1 cellular context compared by ENCODE assay signal in the genomic region with DNA sequence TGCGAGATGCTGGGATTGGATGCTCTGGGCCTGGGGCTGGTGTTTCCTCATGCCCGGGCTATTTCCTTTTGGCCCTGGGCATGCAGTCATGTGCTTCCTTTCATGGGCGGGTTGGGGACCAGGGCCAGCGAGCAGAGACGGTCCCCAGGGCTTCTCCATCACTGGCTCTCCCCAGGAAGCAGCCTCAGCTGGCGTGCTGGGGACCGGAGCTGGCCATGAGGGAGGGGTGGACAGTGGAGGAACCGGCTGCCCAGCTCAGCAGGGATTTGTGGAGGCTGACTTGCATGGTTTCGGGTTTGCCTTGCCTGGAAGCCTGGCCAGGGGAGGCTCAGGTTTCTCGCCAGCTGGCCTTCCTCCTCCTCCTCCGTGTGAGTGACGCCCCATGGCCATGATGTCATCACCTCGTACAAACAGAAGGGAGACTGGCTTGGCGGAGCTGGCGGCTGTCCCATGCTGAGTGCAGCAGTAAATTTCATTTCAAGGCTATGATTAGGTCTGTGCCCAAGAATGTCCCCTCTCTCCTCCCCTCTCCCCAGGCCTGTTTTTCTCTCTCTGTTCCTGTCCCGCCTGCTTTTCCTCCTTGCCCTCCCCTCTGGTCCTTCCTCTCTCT.
A peak's percentile ranks its signal among the peaks of the same experiment; 100 is the strongest.
TF ChIP-seq lines count a peak whose summit lies in the region.

No MANE protein-coding gene starts in this region.

TF ChIP-seq in HepG2, 621 proteins besides CTCF, POLR2A, EP300 and RAD21 (continued from another document and continues in another):
- TF ChIP-seq, protein P1, sequence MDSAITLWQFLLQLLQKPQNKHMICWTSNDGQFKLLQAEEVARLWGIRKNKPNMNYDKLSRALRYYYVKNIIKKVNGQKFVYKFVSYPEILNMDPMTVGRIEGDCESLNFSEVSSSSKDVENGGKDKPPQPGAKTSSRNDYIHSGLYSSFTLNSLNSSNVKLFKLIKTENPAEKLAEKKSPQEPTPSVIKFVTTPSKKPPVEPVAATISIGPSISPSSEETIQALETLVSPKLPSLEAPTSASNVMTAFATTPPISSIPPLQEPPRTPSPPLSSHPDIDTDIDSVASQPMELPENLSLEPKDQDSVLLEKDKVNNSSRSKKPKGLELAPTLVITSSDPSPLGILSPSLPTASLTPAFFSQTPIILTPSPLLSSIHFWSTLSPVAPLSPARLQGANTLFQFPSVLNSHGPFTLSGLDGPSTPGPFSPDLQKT (CRISPR knock-in tag; IDR thresholded peaks at IDR 0.05; ENCODE audit: borderline replicate concordance) = no peak
- TF ChIP-seq SOX13 (IDR thresholded peaks at IDR 0.05) (no peak), SOX13 (CRISPR knock-in tag; conservative IDR thresholded peaks at IDR 0.05 in 1 of 2, IDR thresholded peaks at IDR 0.05 in 1 of 2) (peak in 1 of 2 experiments; percentile 13; a peak in 1 of 4 replicates), CAMTA2 (CRISPR knock-in tag; IDR thresholded peaks at IDR 0.05; ENCODE audit: borderline replicate concordance) (0 out of 2 replicates have a peak, but pooled peaks have one; percentile 83), SMAD3 (CRISPR knock-in tag; IDR thresholded peaks at IDR 0.05) (peak; percentile 23; the same call in 1 of the 2 replicates), ZNF225 (CRISPR knock-in tag; IDR thresholded peaks at IDR 0.05) (no peak), TBX3 (IDR thresholded peaks at IDR 0.05; ENCODE audit: borderline replicate concordance) (no peak), NFIB (CRISPR knock-in tag; IDR thresholded peaks at IDR 0.05; ENCODE audit: borderline replicate concordance) (no peak), ZBTB21 (CRISPR knock-in tag; IDR thresholded peaks at IDR 0.05) (peak; percentile 95), FOSL2 (CRISPR knock-in tag; IDR thresholded peaks at IDR 0.05) (peak; percentile 69), NCOR1 (IDR thresholded peaks at IDR 0.05; ENCODE audit: borderline replicate concordance, low read length) (no peak), MAZ (IDR thresholded peaks at IDR 0.05; ENCODE audit: borderline replicate concordance, low read depth, low read length) (no peak), MAZ (CRISPR knock-in tag; IDR thresholded peaks at IDR 0.05; ENCODE audit: low read depth) (peak; percentile 27; the same call in 1 of the 2 replicates), ATF7 (IDR thresholded peaks at IDR 0.05) (peak; percentile 93), ATF7 (CRISPR knock-in tag; IDR thresholded peaks at IDR 0.05) (no peak), ZNF629 (CRISPR knock-in tag; conservative IDR thresholded peaks at IDR 0.05) (no peak), ZNF17 (CRISPR knock-in tag; IDR thresholded peaks at IDR 0.05) (no peak), CBX5 (CRISPR knock-in tag; IDR thresholded peaks at IDR 0.05; ENCODE audit: borderline replicate concordance) (0 out of 2 replicates have a peak, but pooled peaks have one; percentile 20), ZNF543 (CRISPR knock-in tag; IDR thresholded peaks at IDR 0.05) (no peak; the same call in 1 of the 2 replicates), HNRNPH1 (optimal IDR thresholded peaks at IDR 0.05; ENCODE audit: low read depth, low read length) (no peak), SOX6 (IDR thresholded peaks at IDR 0.05) (no peak), SOX6 (CRISPR knock-in tag; IDR thresholded peaks at IDR 0.05) (peak; percentile 25; the same call in 1 of the 2 replicates), KLF11 (CRISPR knock-in tag; IDR thresholded peaks at IDR 0.05) (0 out of 2 replicates have a peak, but pooled peaks have one; percentile 37), ZNF782 (CRISPR knock-in tag; IDR thresholded peaks at IDR 0.05; ENCODE audit: borderline replicate concordance) (0 out of 2 replicates have a peak, but pooled peaks have one; percentile 50), KDM3A (CRISPR knock-in tag; IDR thresholded peaks at IDR 0.05; ENCODE audit: low read depth) (peak; percentile 24; the same call in 1 of the 2 replicates), ZSCAN9 (CRISPR knock-in tag; IDR thresholded peaks at IDR 0.05; ENCODE audit: borderline replicate concordance) (no peak; the same call in 1 of the 2 replicates), ZSCAN21 (CRISPR knock-in tag; IDR thresholded peaks at IDR 0.05; ENCODE audit: borderline replicate concordance) (0 out of 2 replicates have a peak, but pooled peaks have one; percentile 8), RXRB (CRISPR knock-in tag; IDR thresholded peaks at IDR 0.05; ENCODE audit: borderline replicate concordance) (no peak), ZNF709 (CRISPR knock-in tag; IDR thresholded peaks at IDR 0.05) (0 out of 2 replicates have a peak, but pooled peaks have one; percentile 48), KAT8 (CRISPR knock-in tag; IDR thresholded peaks at IDR 0.05) (0 out of 2 replicates have a peak, but pooled peaks have one; percentile 17), CREM (IDR thresholded peaks at IDR 0.05) (0 out of 2 replicates have a peak, but pooled peaks have one; percentile 30), CREM (CRISPR knock-in tag; IDR thresholded peaks at IDR 0.05) (no peak)
- TF ChIP-seq, protein P2, sequence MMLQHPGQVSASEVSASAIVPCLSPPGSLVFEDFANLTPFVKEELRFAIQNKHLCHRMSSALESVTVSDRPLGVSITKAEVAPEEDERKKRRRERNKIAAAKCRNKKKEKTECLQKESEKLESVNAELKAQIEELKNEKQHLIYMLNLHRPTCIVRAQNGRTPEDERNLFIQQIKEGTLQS (CRISPR knock-in tag; IDR thresholded peaks at IDR 0.05) = peak; percentile 73
- TF ChIP-seq, protein P3, sequence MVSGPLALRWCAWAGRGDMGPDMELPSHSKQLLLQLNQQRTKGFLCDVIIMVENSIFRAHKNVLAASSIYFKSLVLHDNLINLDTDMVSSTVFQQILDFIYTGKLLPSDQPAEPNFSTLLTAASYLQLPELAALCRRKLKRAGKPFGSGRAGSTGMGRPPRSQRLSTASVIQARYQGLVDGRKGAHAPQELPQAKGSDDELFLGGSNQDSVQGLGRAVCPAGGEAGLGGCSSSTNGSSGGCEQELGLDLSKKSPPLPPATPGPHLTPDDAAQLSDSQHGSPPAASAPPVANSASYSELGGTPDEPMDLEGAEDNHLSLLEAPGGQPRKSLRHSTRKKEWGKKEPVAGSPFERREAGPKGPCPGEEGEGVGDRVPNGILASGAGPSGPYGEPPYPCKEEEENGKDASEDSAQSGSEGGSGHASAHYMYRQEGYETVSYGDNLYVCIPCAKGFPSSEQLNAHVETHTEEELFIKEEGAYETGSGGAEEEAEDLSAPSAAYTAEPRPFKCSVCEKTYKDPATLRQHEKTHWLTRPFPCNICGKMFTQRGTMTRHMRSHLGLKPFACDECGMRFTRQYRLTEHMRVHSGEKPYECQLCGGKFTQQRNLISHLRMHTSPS (CRISPR knock-in tag; IDR thresholded peaks at IDR 0.05; ENCODE audit: low read depth) = 0 out of 2 replicates have a peak, but pooled peaks have one; percentile 9
- TF ChIP-seq, protein P4, sequence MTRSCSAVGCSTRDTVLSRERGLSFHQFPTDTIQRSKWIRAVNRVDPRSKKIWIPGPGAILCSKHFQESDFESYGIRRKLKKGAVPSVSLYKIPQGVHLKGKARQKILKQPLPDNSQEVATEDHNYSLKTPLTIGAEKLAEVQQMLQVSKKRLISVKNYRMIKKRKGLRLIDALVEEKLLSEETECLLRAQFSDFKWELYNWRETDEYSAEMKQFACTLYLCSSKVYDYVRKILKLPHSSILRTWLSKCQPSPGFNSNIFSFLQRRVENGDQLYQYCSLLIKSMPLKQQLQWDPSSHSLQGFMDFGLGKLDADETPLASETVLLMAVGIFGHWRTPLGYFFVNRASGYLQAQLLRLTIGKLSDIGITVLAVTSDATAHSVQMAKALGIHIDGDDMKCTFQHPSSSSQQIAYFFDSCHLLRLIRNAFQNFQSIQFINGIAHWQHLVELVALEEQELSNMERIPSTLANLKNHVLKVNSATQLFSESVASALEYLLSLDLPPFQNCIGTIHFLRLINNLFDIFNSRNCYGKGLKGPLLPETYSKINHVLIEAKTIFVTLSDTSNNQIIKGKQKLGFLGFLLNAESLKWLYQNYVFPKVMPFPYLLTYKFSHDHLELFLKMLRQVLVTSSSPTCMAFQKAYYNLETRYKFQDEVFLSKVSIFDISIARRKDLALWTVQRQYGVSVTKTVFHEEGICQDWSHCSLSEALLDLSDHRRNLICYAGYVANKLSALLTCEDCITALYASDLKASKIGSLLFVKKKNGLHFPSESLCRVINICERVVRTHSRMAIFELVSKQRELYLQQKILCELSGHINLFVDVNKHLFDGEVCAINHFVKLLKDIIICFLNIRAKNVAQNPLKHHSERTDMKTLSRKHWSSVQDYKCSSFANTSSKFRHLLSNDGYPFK (CRISPR knock-in tag; IDR thresholded peaks at IDR 0.05; ENCODE audit: borderline replicate concordance) = no peak
- TF ChIP-seq, protein P5, sequence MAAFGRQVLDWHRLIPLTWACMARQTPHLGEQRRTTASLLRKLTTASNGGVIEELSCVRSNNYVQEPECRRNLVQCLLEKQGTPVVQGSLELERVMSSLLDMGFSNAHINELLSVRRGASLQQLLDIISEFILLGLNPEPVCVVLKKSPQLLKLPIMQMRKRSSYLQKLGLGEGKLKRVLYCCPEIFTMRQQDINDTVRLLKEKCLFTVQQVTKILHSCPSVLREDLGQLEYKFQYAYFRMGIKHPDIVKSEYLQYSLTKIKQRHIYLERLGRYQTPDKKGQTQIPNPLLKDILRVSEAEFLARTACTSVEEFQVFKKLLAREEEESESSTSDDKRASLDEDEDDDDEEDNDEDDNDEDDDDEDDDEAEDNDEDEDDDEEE (CRISPR knock-in tag; IDR thresholded peaks at IDR 0.05) = no peak
- TF ChIP-seq, protein P6, sequence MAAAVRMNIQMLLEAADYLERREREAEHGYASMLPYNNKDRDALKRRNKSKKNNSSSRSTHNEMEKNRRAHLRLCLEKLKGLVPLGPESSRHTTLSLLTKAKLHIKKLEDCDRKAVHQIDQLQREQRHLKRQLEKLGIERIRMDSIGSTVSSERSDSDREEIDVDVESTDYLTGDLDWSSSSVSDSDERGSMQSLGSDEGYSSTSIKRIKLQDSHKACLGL (CRISPR knock-in tag; IDR thresholded peaks at IDR 0.05) = 0 out of 2 replicates have a peak, but pooled peaks have one; percentile 27
- TF ChIP-seq, protein P7, sequence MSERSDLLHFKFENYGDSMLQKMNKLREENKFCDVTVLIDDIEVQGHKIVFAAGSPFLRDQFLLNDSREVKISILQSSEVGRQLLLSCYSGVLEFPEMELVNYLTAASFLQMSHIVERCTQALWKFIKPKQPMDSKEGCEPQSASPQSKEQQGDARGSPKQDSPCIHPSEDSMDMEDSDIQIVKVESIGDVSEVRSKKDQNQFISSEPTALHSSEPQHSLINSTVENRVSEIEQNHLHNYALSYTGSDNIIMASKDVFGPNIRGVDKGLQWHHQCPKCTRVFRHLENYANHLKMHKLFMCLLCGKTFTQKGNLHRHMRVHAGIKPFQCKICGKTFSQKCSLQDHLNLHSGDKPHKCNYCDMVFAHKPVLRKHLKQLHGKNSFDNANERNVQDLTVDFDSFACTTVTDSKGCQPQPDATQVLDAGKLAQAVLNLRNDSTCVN (CRISPR knock-in tag; IDR thresholded peaks at IDR 0.05; ENCODE audit: borderline replicate concordance) = peak; percentile 29
- TF ChIP-seq, protein P8, sequence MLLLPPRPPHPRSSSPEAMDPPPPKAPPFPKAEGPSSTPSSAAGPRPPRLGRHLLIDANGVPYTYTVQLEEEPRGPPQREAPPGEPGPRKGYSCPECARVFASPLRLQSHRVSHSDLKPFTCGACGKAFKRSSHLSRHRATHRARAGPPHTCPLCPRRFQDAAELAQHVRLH (CRISPR knock-in tag; IDR thresholded peaks at IDR 0.05; ENCODE audit: borderline replicate concordance, low read depth) = 0 out of 2 replicates have a peak, but pooled peaks have one; percentile 40
- TF ChIP-seq, protein P9, sequence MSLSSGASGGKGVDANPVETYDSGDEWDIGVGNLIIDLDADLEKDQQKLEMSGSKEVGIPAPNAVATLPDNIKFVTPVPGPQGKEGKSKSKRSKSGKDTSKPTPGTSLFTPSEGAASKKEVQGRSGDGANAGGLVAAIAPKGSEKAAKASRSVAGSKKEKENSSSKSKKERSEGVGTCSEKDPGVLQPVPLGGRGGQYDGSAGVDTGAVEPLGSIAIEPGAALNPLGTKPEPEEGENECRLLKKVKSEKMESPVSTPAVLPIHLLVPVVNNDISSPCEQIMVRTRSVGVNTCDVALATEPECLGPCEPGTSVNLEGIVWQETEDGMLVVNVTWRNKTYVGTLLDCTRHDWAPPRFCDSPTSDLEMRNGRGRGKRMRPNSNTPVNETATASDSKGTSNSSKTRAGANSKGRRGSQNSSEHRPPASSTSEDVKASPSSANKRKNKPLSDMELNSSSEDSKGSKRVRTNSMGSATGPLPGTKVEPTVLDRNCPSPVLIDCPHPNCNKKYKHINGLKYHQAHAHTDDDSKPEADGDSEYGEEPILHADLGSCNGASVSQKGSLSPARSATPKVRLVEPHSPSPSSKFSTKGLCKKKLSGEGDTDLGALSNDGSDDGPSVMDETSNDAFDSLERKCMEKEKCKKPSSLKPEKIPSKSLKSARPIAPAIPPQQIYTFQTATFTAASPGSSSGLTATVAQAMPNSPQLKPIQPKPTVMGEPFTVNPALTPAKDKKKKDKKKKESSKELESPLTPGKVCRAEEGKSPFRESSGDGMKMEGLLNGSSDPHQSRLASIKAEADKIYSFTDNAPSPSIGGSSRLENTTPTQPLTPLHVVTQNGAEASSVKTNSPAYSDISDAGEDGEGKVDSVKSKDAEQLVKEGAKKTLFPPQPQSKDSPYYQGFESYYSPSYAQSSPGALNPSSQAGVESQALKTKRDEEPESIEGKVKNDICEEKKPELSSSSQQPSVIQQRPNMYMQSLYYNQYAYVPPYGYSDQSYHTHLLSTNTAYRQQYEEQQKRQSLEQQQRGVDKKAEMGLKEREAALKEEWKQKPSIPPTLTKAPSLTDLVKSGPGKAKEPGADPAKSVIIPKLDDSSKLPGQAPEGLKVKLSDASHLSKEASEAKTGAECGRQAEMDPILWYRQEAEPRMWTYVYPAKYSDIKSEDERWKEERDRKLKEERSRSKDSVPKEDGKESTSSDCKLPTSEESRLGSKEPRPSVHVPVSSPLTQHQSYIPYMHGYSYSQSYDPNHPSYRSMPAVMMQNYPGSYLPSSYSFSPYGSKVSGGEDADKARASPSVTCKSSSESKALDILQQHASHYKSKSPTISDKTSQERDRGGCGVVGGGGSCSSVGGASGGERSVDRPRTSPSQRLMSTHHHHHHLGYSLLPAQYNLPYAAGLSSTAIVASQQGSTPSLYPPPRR (CRISPR knock-in tag; IDR thresholded peaks at IDR 0.05; ENCODE audit: borderline replicate concordance) = 0 out of 2 replicates have a peak, but pooled peaks have one; percentile 11
- TF ChIP-seq, protein P10, sequence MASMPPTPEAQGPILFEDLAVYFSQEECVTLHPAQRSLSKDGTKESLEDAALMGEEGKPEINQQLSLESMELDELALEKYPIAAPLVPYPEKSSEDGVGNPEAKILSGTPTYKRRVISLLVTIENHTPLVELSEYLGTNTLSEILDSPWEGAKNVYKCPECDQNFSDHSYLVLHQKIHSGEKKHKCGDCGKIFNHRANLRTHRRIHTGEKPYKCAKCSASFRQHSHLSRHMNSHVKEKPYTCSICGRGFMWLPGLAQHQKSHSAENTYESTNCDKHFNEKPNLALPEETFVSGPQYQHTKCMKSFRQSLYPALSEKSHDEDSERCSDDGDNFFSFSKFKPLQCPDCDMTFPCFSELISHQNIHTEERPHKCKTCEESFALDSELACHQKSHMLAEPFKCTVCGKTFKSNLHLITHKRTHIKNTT (CRISPR knock-in tag; IDR thresholded peaks at IDR 0.05) = no peak
- TF ChIP-seq, protein P11, sequence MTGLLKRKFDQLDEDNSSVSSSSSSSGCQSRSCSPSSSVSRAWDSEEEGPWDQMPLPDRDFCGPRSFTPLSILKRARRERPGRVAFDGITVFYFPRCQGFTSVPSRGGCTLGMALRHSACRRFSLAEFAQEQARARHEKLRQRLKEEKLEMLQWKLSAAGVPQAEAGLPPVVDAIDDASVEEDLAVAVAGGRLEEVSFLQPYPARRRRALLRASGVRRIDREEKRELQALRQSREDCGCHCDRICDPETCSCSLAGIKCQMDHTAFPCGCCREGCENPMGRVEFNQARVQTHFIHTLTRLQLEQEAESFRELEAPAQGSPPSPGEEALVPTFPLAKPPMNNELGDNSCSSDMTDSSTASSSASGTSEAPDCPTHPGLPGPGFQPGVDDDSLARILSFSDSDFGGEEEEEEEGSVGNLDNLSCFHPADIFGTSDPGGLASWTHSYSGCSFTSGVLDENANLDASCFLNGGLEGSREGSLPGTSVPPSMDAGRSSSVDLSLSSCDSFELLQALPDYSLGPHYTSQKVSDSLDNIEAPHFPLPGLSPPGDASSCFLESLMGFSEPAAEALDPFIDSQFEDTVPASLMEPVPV (CRISPR knock-in tag; IDR thresholded peaks at IDR 0.05) = peak; percentile 48; the same call in 1 of the 2 replicates
